ENCODE assay signal across 8 cellular contexts in the genomic region with DNA sequence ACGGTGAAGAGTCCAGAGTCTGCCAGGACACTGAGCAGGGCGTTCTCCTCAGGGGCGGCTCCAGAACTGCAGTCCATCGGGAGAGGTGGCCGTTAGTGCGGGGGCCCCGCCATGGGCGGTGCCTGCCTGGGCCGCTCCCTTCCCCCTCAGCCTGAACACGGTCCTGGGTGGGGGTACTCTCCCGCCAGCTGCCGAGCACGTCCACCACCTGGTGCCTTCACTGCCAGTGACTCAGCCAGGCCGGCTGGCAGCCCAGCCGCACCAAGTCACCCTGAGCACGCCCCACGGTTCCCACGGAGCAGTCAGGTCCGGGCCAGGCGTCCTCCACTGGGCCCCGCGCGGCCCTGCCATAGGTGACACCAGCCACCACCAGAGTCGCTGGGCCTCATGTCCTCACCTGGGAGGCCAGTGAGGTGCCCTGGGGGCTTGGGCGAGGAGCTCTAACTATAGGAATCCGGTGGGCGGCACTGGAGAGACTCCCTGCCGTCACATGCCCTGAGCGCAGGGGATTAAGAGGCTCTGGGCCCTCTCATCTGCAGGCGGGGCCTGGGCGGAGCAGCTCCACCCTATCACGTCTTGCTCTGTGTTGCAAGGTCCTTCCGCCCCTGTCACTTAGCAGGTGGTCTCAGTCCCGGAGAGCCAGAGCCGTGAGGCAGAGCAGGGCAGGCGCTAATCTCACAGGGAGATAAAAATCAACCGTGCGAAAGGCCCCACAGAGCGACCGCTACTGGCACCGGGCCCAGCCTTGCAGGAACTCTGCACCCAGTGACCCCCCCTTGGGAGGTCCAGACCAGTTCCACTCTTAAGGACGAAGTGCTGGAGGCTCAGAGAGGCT. TPM values are rescaled to one million over a fixed set of nuclear protein-coding genes. Genes with fewer than 3 reads are reported as not detected.
DNase-seq lines count a peak whose midpoint lies in the region; ATAC-seq, FAIRE-seq and TF ChIP-seq lines count a peak whose summit lies in the region.

No MANE protein-coding gene starts in this region.

- H3K9ac ChIP-seq in K562 (ENCODE audit: insufficient read depth in 1 of 2, low read depth in 2 of 2, low read length in 2 of 2) = peak overlapping the region; percentile 71 to 95

- H3K9me1 ChIP-seq in K562 (ENCODE audit: control insufficient read depth, insufficient read depth, low read length) = peaks cover 12% of the 10 kb centered on the region

- H3K36me3 Mint-ChIP-seq in type B pancreatic cell = no peaks in the 10 kb centered on the region

- TF ChIP-seq EP300 in K562 (IDR thresholded peaks at IDR 0.05; ENCODE audit: low read length) = peak; percentile 86

- peak; percentile 80 for ATAC-seq in K562
- peak; percentile 72 for ATAC-seq in left lung
- no peak for ATAC-seq in GM21529 (IDR thresholded peaks at IDR 0.05; ENCODE audit: unreplicated experiment)

- H2AFZ ChIP-seq in K562 (ENCODE audit: low read depth, low read length) = no peak overlapping the region

- H3K27me3 ChIP-seq in K562 (ENCODE audit: control insufficient read depth in 2 of 2, insufficient read depth in 2 of 2, low read length in 2 of 2) = no peaks in the 10 kb centered on the region
- H3K27me3 ChIP-seq in left lung = no peaks in the 10 kb centered on the region

- peak overlapping the region; percentile 81 for H3K4me2 ChIP-seq in K562 (ENCODE audit: insufficient read depth, low read length)

- no peaks in the 10 kb centered on the region for H3K27me3 Mint-ChIP-seq in type B pancreatic cell

- H3K36me3 ChIP-seq in K562 (ENCODE audit: control insufficient read depth, insufficient read depth, low read length) (peaks cover 67% of the 10 kb centered on the region), left lung (no peaks in the 10 kb centered on the region)

- H3K27ac Mint-ChIP-seq in type B pancreatic cell = peak overlapping the region; percentile 88

- TF ChIP-seq RAD21 in K562 (CRISPR knock-in tag; conservative IDR thresholded peaks at IDR 0.05 in 1 of 2, IDR thresholded peaks at IDR 0.05 in 1 of 2) = peak; percentile 21 to 37

- TF ChIP-seq CTCF in K562 (IDR thresholded peaks at IDR 0.05 in 2 of 3, conservative IDR thresholded peaks at IDR 0.05 in 1 of 3; ENCODE audit: insufficient read depth in 2 of 3, low read depth in 1 of 3, low read length in 3 of 3) (peak in 2 of 3 experiments; percentile 14 to 26; a peak in 1 of 6 replicates), left lung (IDR thresholded peaks at IDR 0.05) (no peak), type B pancreatic cell (conservative IDR thresholded peaks at IDR 0.05) (no peak)

- peak overlapping the region; percentile 38 for H3K4me3 ChIP-seq in K562
- H3K4me3 ChIP-seq in left lung = peak overlapping the region in 1 of 2 donors; percentile 14

- peak; percentile 95 for FAIRE-seq in K562 (lab: Jason Lieb, UNC)

- TSS peak; percentile 32 for BruUV-seq in K562 (replicated peaks; lab: Mats Ljungman, UMichigan)

- CTCF ChIA-PET in K562 (lab: Yijun Ruan, JAX; ENCODE audit: low intra/inter-chr PET ratio) = interaction anchor here (0.6 kb wide), 1 partner anchor 17 kb away, joined by 4 read pairs; no protein-coding TSS in a partner anchor

- H3K4me1 ChIP-seq in K562 (replicated peaks in 1 of 2; ENCODE audit: control insufficient read depth in 2 of 2, insufficient read depth in 2 of 2, low read length in 2 of 2) = peaks cover 75 to 100% of the 10 kb centered on the region in 2 experiments
- H3K4me1 ChIP-seq in left lung = peaks cover 62 to 89% of the 10 kb centered on the region in 2 donors

- peak overlapping the region; percentile 70 for H3K4me3 Mint-ChIP-seq in type B pancreatic cell

- POLR2A ChIA-PET in K562 (lab: Yijun Ruan, JAX) = interaction anchor here (0.6 to 7.2 kb wide), 11 partner anchors 8 to 219 kb away, joined by 3 to 124 read pairs (median 5); a partner anchor contains a TSS

- H3K9me3 ChIP-seq in K562 (replicated peaks; ENCODE audit: control insufficient read depth, insufficient read depth, low read depth, low read length) (no peaks in the 10 kb centered on the region), left lung (no peaks in the 10 kb centered on the region)

- intact Hi-C loops in K562 (cut with micrococcal nuclease) = loop anchor here (1.0 to 5.0 kb wide), 3 partner anchors 10 to 83 kb away; a partner anchor contains a TSS
- intact Hi-C loops in left lung (cut with DNase I) = no loop called here

- DNase-seq in NCI-H2107 treated with DMSO at 0.1 percent for 48 hours (lab: John Stamatoyannopoulos, UW; ENCODE audit: unreplicated experiment) = peak; percentile 9
- no peak for DNase-seq in NCI-H2107 (lab: John Stamatoyannopoulos, UW)
- DNase-seq in NCI-H345 (lab: John Stamatoyannopoulos, UW) = peak; percentile 40
- peak; percentile 67 to 98 (median 80) for DNase-seq in K562 (ENCODE audit: extremely low read depth in 1 of 4, low spot score in 3 of 4)
- DNase-seq in left lung = peak in 1 of 2 donors; percentile 79
- DNase-seq in type B pancreatic cell (ENCODE audit: extremely low spot score, unreplicated experiment) = no peak
- DNase-seq in activated effector memory CD4-positive, alpha-beta T cell treated with anti-CD3 and anti-CD28 coated beads, Interleukin-2, amount 50 U/mL, for 16 hours = no peak

- WGBS in K562 (ENCODE audit: insufficient coverage, low coverage, missing lambda C conversion rate) = 1% methylated on average over 35 of the region's 42 CpGs

- in situ Hi-C loops in K562 (cut with MboI) = no loop called here

- peaks cover 23% of the 10 kb centered on the region for H3K4me1 Mint-ChIP-seq in type B pancreatic cell (ENCODE audit: unreplicated experiment)

- TF ChIP-seq POLR2A in K562 (conservative IDR thresholded peaks at IDR 0.05) = peak; percentile 74; the same call in 1 of the 2 replicates

- peak overlapping the region; percentile 91 for H3K27ac ChIP-seq in K562 (ENCODE audit: extremely low read depth, low read depth, low read length)
- peak overlapping the region; percentile 66 to 81 for H3K27ac ChIP-seq in left lung

- no peaks in the 10 kb centered on the region for H3K9me3 Mint-ChIP-seq in type B pancreatic cell

- H3K79me2 ChIP-seq in K562 (ENCODE audit: control insufficient read depth, insufficient read depth, low read length) = peaks cover 99% of the 10 kb centered on the region

- peaks cover 31% of the 10 kb centered on the region for H4K20me1 ChIP-seq in K562 (replicated peaks; ENCODE audit: control insufficient read depth, insufficient read depth, low read length)

RNA-seq across cellular contexts. Expression of a gene that starts 14.3 kb away (rescaled TPM):
- 759 and 2,233 TPM in 2 replicates for total RNA-seq in K562 (2011; cell fraction: chromatin; rRNA removed; ENCODE audit: low replicate concordance)
- total RNA-seq in K562 (2011; cell fraction: nucleolus; rRNA removed) = 1,565 and 1,591 TPM in 2 replicates
- total RNA-seq in K562 (2011; cell fraction: nucleoplasm; rRNA removed) = 1,027 and 1,219 TPM in 2 replicates
- total RNA-seq in K562 (2014; rRNA removed) (213 and 305 TPM in 2 replicates), K562 (2014; rRNA removed; fragmentation: Illumina TruSeq; extraction: Trizol) (44.5 and 45.2 TPM in 2 replicates), K562 (2015; rRNA removed; fragmentation: Illumina TruSeq; extraction: Trizol) (97.9 and 113 TPM in 2 replicates), K562 (2021) (354 and 432 TPM in 2 replicates), left lung (100 to 1,000 TPM; 154 to 193 TPM), type B pancreatic cell (ENCODE audit: low replicate concordance) (33.3 and 94.7 TPM in 2 replicates)
- polyA plus RNA-seq in K562 (2011; rRNA removed) (131 and 170 TPM in 2 replicates), K562 (2014; fragmentation: Illumina TruSeq; extraction: Trizol) (146 and 201 TPM in 2 replicates), K562 (2014; fragmentation: Nextera tagmentation; extraction: Ambion mirVana) (1 to 10 TPM; 3.6 to 9.6 TPM), K562 (2014; rRNA removed) (319 and 383 TPM in 2 replicates)
- 143 and 281 TPM in 2 replicates for polyA plus RNA-seq in K562 (2011; cell fraction: cytosol; rRNA removed)
- polyA plus RNA-seq in K562 (2011; cell fraction: nucleus; rRNA removed) = 1,334 and 2,777 TPM in 2 replicates
- polyA plus RNA-seq in K562 (2012) = 266 and 440 TPM in 2 replicates
- polyA minus RNA-seq in K562 (2011; rRNA and poly(A)+ RNA removed) = 56.6 and 97.2 TPM in 2 replicates
- polyA minus RNA-seq in K562 (2011; cell fraction: cytosol; rRNA and poly(A)+ RNA removed) = 155 and 200 TPM in 2 replicates
- polyA minus RNA-seq in K562 (2011; cell fraction: nucleus; rRNA and poly(A)+ RNA removed) = 321 and 450 TPM in 2 replicates

RNA-seq across cellular contexts. Expression of a gene that starts 32.9 kb away (rescaled TPM):
- total RNA-seq in K562 (2011; cell fraction: chromatin; rRNA removed; ENCODE audit: low replicate concordance) = 14.1 and 55.6 TPM in 2 replicates
- total RNA-seq in K562 (2011; cell fraction: nucleolus; rRNA removed) = 67.5 and 87.8 TPM in 2 replicates
- 29.4 and 38.8 TPM in 2 replicates for total RNA-seq in K562 (2011; cell fraction: nucleoplasm; rRNA removed)
- total RNA-seq in K562 (2014; rRNA removed) = 114 and 119 TPM in 2 replicates
- 3.4 and 4.4 TPM in 2 replicates for total RNA-seq in K562 (2014; rRNA removed; fragmentation: Illumina TruSeq; extraction: Trizol)
- 14.4 and 17.9 TPM in 2 replicates for total RNA-seq in K562 (2015; rRNA removed; fragmentation: Illumina TruSeq; extraction: Trizol)
- total RNA-seq in K562 (2021) = 173 and 178 TPM in 2 replicates
- polyA plus RNA-seq in K562 (2011; rRNA removed) = 14.2 and 29.4 TPM in 2 replicates
- 48.5 and 101 TPM in 2 replicates for polyA plus RNA-seq in K562 (2011; cell fraction: cytosol; rRNA removed)
- 38.4 and 58.3 TPM in 2 replicates for polyA plus RNA-seq in K562 (2011; cell fraction: nucleus; rRNA removed)
- polyA plus RNA-seq in K562 (2012) = 68.4 and 200 TPM in 2 replicates
- 9.3 and 47.1 TPM in 2 replicates for polyA plus RNA-seq in K562 (2014; fragmentation: Illumina TruSeq; extraction: Trizol)
- 1 to 10 TPM in 1 of 2 experiments, under 1 TPM in 1; 0.92 to 1.6 TPM for polyA plus RNA-seq in K562 (2014; fragmentation: Nextera tagmentation; extraction: Ambion mirVana)
- 53.6 and 65.8 TPM in 2 replicates for polyA plus RNA-seq in K562 (2014; rRNA removed)
- polyA minus RNA-seq in K562 (2011; rRNA and poly(A)+ RNA removed) = 9.8 and 10.4 TPM in 2 replicates
- polyA minus RNA-seq in K562 (2011; cell fraction: cytosol; rRNA and poly(A)+ RNA removed) = 102 and 178 TPM in 2 replicates
- polyA minus RNA-seq in K562 (2011; cell fraction: nucleus; rRNA and poly(A)+ RNA removed) = 25.2 and 25.9 TPM in 2 replicates
- total RNA-seq in left lung = 10 to 100 TPM in 1 of 2 donors, 1 to 10 TPM in 1; 9.3 to 14.5 TPM
- 17.7 and 36.8 TPM in 2 replicates for total RNA-seq in type B pancreatic cell (ENCODE audit: low replicate concordance)

RNA-seq across cellular contexts. Expression of a gene that starts 41.1 kb away (rescaled TPM):
- total RNA-seq in K562 (2011; cell fraction: chromatin; rRNA removed; ENCODE audit: low replicate concordance) = 35.4 and 135 TPM in 2 replicates
- total RNA-seq in K562 (2011; cell fraction: nucleolus; rRNA removed) = 138 and 183 TPM in 2 replicates
- total RNA-seq in K562 (2011; cell fraction: nucleoplasm; rRNA removed) = 82.7 and 89.3 TPM in 2 replicates
- total RNA-seq in K562 (2014; rRNA removed) = 409 and 555 TPM in 2 replicates
- 86.2 and 129 TPM in 2 replicates for total RNA-seq in K562 (2014; rRNA removed; fragmentation: Illumina TruSeq; extraction: Trizol)
- total RNA-seq in K562 (2015; rRNA removed; fragmentation: Illumina TruSeq; extraction: Trizol) = 213 and 224 TPM in 2 replicates
- total RNA-seq in K562 (2021) = 340 and 359 TPM in 2 replicates
- 146 and 234 TPM in 2 replicates for polyA plus RNA-seq in K562 (2011; rRNA removed)
- 130 and 287 TPM in 2 replicates for polyA plus RNA-seq in K562 (2011; cell fraction: cytosol; rRNA removed)
- polyA plus RNA-seq in K562 (2011; cell fraction: nucleus; rRNA removed) = 161 and 192 TPM in 2 replicates
- 290 and 337 TPM in 2 replicates for polyA plus RNA-seq in K562 (2012)
- 94.4 and 200 TPM in 2 replicates for polyA plus RNA-seq in K562 (2014; fragmentation: Illumina TruSeq; extraction: Trizol)
- polyA plus RNA-seq in K562 (2014; fragmentation: Nextera tagmentation; extraction: Ambion mirVana) = 100 to 1,000 TPM in 1 of 2 experiments, 10 to 100 TPM in 1; 41.7 to 116 TPM
- 354 and 422 TPM in 2 replicates for polyA plus RNA-seq in K562 (2014; rRNA removed)
- polyA minus RNA-seq in K562 (2011; rRNA and poly(A)+ RNA removed) = 17.6 and 29.0 TPM in 2 replicates
- 127 and 142 TPM in 2 replicates for polyA minus RNA-seq in K562 (2011; cell fraction: cytosol; rRNA and poly(A)+ RNA removed)
- 49.9 and 62.3 TPM in 2 replicates for polyA minus RNA-seq in K562 (2011; cell fraction: nucleus; rRNA and poly(A)+ RNA removed)
- total RNA-seq in left lung = 100 to 1,000 TPM; 108 to 161 TPM
- total RNA-seq in type B pancreatic cell (ENCODE audit: low replicate concordance) = 116 and 153 TPM in 2 replicates

Comparison
In these comparisons a context has a peak if more than half of its experiments do, and no peak if none do; other contexts are left out.
1. DNase-seq: peak in NCI-H2107 treated with DMSO at 0.1 percent for 48 hours (single experiment), NCI-H345 (single experiment) and K562 (4 of 4); none in NCI-H2107 (single experiment), type B pancreatic cell (single experiment) and activated effector memory CD4-positive, alpha-beta T cell treated with anti-CD3 and anti-CD28 coated beads, Interleukin-2, amount 50 U/mL, for 16 hours (single experiment).
2. CTCF ChIP-seq: peak in K562 (2 of 3); none in left lung (0 of 2) and type B pancreatic cell (single experiment).